In the genomic region with DNA sequence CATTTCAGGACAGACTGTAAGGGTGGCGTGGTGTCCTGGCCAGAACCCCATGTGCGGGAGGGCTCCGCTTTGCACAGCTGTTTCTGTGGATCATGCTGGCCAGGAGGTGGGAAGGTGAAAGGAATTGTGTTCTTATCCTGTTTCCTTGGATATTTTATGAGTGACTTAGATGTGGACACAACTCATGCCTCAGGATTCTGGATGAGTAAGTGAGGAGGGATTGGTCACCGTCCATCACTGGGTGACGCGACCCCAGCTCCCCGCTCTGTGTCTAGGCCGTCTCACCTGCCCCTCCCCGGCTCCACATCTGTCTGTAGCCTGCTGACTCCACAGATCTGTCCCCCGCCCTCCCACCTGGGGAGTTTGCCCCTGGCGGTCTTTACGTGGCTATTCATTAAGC, we compare ENCODE assay signal across 13 cellular contexts. TPM values are rescaled to one million over a fixed set of nuclear protein-coding genes. Genes with fewer than 3 reads are reported as not detected.
DNase-seq lines count a peak whose midpoint lies in the region; ATAC-seq, FAIRE-seq and TF ChIP-seq lines count a peak whose summit lies in the region.
"Had no signal": no experiment of that assay in that cellular context is flagged by ENCODE, and none has a peak within 500 bp of the region (broad histone marks: within the 10 kb centered on the region; RNA-seq: fewer than 3 reads in every experiment).

No MANE protein-coding gene starts in this region.

- FAIRE-seq in frontal cortex (lab: Jason Lieb, UNC), result no peak

- no peak overlapping the region for H3K4me3 ChIP-seq in cardiac fibroblast (replicated peaks in 1 of 2; ENCODE audit: low read depth in 2 of 2, low read length in 2 of 2)
- H3K4me3 ChIP-seq: ascending aorta had no signal

- TF ChIP-seq CTCF in cardiac fibroblast (IDR thresholded peaks at IDR 0.05; ENCODE audit: low read depth, low read length), result no peak
- TF ChIP-seq CTCF in natural killer cell (IDR thresholded peaks at IDR 0.05), result no peak

- in situ Hi-C loops in Caki2 (cut with HindIII; ENCODE audit: low pct_unique_long_range_greater_than_20kb, low sequenced_read_pairs), result no loop called here

- peaks cover 47 to 59% of the 10 kb centered on the region in 2 donors for H3K4me1 Mint-ChIP-seq in natural killer cell

- H3K36me3 Mint-ChIP-seq in natural killer cell, result peaks cover under 1% of the 10 kb centered on the region

- no peak for ATAC-seq in natural killer cell

- intact Hi-C loops in natural killer cell (cut with micrococcal nuclease), result no loop called here

- DNase-seq in Caki2 (ENCODE audit: low read depth) (peak; percentile 68), NCI-H69 (lab: John Stamatoyannopoulos, UW) (peak; percentile 32), cardiac fibroblast (ENCODE audit: low read depth in 2 of 2) (peak; percentile 32 to 91), natural killer cell (no peak), iPS-NIHi7 (ENCODE audit: extremely low spot score) (no peak), NCI-H2196 treated with DMSO at 0.1 percent for 48 hours (lab: John Stamatoyannopoulos, UW; ENCODE audit: unreplicated experiment) (no peak), frontal cortex (ENCODE audit: low spot score in 2 of 2) (no peak)
- DNase-seq in effector CD8-positive, alpha-beta T cell (lab: John Stamatoyannopoulos, UW), result no peak
- DNase-seq: activated CD4-positive, alpha-beta T cell treated with anti-CD3 and anti-CD28 coated beads, Interleukin-2, amount 50 U/mL, for 1 hour; DMS79 treated with DMSO at 0.1 percent for 48 hours; hippocampal formation; Kasumi-1 had no signal

- peak overlapping the region; percentile 68 to 81 for H3K27ac Mint-ChIP-seq in natural killer cell

- no peak overlapping the region for H3K4me3 Mint-ChIP-seq in natural killer cell

- no peaks in the 10 kb centered on the region for H3K9me3 Mint-ChIP-seq in natural killer cell

- no peaks in the 10 kb centered on the region for H3K27me3 Mint-ChIP-seq in natural killer cell (ENCODE audit: low read depth in 2 of 2)

RNA-seq across cellular contexts. Expression of a gene that starts 48.8 kb away (rescaled TPM):
- 2.7 and 7.0 TPM in 2 replicates for total RNA-seq in Caki2 (2014; rRNA removed; shearing (Covaris generic); ENCODE audit: low replicate concordance)
- total RNA-seq in natural killer cell (100 to 1,000 TPM; 171 to 240 (median 198) TPM), frontal cortex (10.6 TPM)

Comparison
In these comparisons a context has a peak if more than half of its experiments do, and no peak if none do; other contexts are left out.
1. DNase-seq: peak in Caki2 (single experiment), NCI-H69 (single experiment) and cardiac fibroblast (2 of 2); none in natural killer cell (single experiment), effector CD8-positive, alpha-beta T cell (single experiment), iPS-NIHi7 (single experiment), NCI-H2196 treated with DMSO at 0.1 percent for 48 hours (single experiment) and frontal cortex (0 of 2).
2. RNA of a gene that starts 48.8 kb away (total RNA-seq): 171 to 240 TPM in natural killer cell; 10.6 TPM in frontal cortex (single experiment) and 2.7 to 7.0 TPM in Caki2; every median in the first group is over 10 times any median in the second.